In the genomic region with DNA sequence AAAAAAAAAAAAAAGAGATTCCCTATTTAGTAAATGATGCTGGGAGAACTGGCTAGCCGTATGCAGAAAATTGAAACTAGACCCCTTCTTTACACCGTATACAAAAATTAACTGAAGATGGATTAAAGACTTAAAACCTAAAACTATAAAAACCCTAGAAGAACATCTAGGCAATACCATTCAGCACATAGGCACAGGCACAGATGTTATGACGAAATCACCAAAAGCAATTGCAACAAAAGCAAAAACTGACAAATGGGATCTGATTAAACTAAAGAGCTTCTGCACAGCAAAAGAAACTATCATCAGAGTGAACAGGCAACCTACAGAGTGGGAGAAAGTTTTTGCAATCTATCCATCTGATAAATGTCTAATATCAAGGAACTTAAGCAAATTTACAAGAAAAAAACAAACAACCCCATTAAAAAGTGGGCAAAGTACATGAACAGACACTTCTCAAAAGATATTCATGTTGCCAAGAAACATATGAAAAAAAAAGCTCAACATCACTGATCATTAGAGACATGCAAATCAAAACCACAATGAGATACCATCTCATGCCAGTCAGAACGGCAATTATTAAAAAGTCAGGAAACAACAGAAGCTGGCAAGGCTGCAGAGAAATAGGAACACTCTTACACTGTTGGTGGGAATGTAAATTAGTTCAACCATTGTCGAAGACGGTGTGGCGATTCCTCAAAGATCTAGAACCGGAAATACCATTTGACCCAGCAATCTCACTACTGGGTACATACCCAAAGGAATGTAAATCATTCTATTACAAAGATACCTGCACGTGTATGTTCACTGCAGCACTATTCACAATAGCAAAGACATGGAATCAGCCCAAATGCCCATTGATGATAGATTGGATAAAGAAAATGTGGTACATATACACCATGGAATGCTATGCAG, we compare ENCODE assay signal across 13 cellular contexts. TPM values are rescaled to one million over a fixed set of nuclear protein-coding genes. Genes with fewer than 3 reads are reported as not detected.
"Had no signal": no experiment of that assay in that cellular context is flagged by ENCODE, and none has a peak within 500 bp of the region (broad histone marks: within the 10 kb centered on the region; RNA-seq: fewer than 3 reads in every experiment).

No MANE protein-coding gene starts in this region.

RNA-seq across cellular contexts. Expression of a gene that starts 24.8 kb away (rescaled TPM):
- total RNA-seq: activated CD4-positive, alpha-beta memory T cell treated with anti-CD3 and anti-CD28 coated beads, Interleukin-2, amount 10 ng/mL, durations not matched to agents 7 days and 5 days; activated CD4-positive, alpha-beta T cell treated with anti-CD3 and anti-CD28 coated beads, Interleukin-2, amount 10 ng/mL, durations not matched to agents 24 days and 14 days; activated T-cell treated with anti-CD3 and anti-CD28 coated beads, Interleukin-2, amount 50 U/mL, for 72 hours; cardiac muscle cell; chondrocyte; foreskin keratinocyte; glomerular endothelial cell; mononuclear cell; myocyte; psoas muscle; right atrium auricular region; thoracic aorta; upper lobe of left lung had no signal
